ENCODE assay signal across 19 cellular contexts in genomic region chr12:54060975-54061778, GRCh38. TPM values are rescaled to one million over a fixed set of nuclear protein-coding genes. Genes with fewer than 3 reads are reported as not detected.
"Had no signal": no experiment of that assay in that cellular context is flagged by ENCODE, and none has a peak within 500 bp of the region (broad histone marks: within the 10 kb centered on the region; RNA-seq: fewer than 3 reads in every experiment).

No MANE protein-coding gene starts in this region.

- H3K36me3 ChIP-seq: adrenal gland, cardiac muscle cell, esophagus muscularis mucosa, thyroid gland, uterus had no signal

- H3K27me3 ChIP-seq: adrenal gland, uterus had no signal

- H3K4me3 ChIP-seq: adrenal gland, cardiac muscle cell, dorsolateral prefrontal cortex, esophagus muscularis mucosa, mucosa of descending colon, thyroid gland, uterus had no signal

- H3K4me1 Mint-ChIP-seq: activated naive CD4-positive, alpha-beta T cell treated with anti-CD3 and anti-CD28 coated beads, Interleukin-2, amount 10 ng/mL, durations not matched to agents 7 days and 5 days had no signal

- ATAC-seq: left lobe of liver; mucosa of descending colon; naive thymus-derived CD8-positive, alpha-beta T cell had no signal

- DNase-seq: activated CD4-positive, alpha-beta memory T cell treated with anti-CD3 and anti-CD28 coated beads for 36 hours; activated CD4-positive, CD25-positive, alpha-beta regulatory T cell treated with anti-CD3 and anti-CD28 coated beads, Interleukin-2, amount 50 U/mL, for 72 hours; activated naive CD4-positive, alpha-beta T cell treated with anti-CD3 and anti-CD28 coated beads, Interleukin-2, amount 10 ng/mL, durations not matched to agents 7 days and 5 days; activated T-cell treated with anti-CD3 and anti-CD28 coated beads, Interleukin-2, amount 50 U/mL, for 24 hours; adrenal gland; dorsolateral prefrontal cortex; foreskin melanocyte; head of caudate nucleus; mucosa of descending colon; naive thymus-derived CD8-positive, alpha-beta T cell; nucleus accumbens; stimulated activated CD4-positive, alpha-beta T cell treated with anti-CD3 and anti-CD28 coated beads, Interleukin-2, amount 100 ng/mL, for 48 hours; T-helper 1 cell; thyroid gland; uterus had no signal

- H3K27ac Mint-ChIP-seq: activated CD4-positive, alpha-beta memory T cell treated with anti-CD3 and anti-CD28 coated beads for 36 hours; activated naive CD4-positive, alpha-beta T cell treated with anti-CD3 and anti-CD28 coated beads, Interleukin-2, amount 10 ng/mL, durations not matched to agents 7 days and 5 days; activated T-cell treated with anti-CD3 and anti-CD28 coated beads, Interleukin-2, amount 50 U/mL, for 24 hours; naive thymus-derived CD8-positive, alpha-beta T cell; stimulated activated memory B cell treated with anti-CD40 and anti-IgM and Interleukin-4, amounts not matched to agents 10 μg/mL and 1 μg/mL and 100 μg/mL, for 72 hours had no signal

- H3K4me1 ChIP-seq: adrenal gland, thyroid gland, uterus had no signal

- H3K9me3 ChIP-seq: adrenal gland, esophagus muscularis mucosa, mucosa of descending colon, thyroid gland, uterus had no signal

- H3K9me3 Mint-ChIP-seq: activated CD4-positive, alpha-beta memory T cell treated with anti-CD3 and anti-CD28 coated beads for 36 hours; activated naive CD4-positive, alpha-beta T cell treated with anti-CD3 and anti-CD28 coated beads, Interleukin-2, amount 10 ng/mL, durations not matched to agents 7 days and 5 days; activated T-cell treated with anti-CD3 and anti-CD28 coated beads, Interleukin-2, amount 50 U/mL, for 24 hours; naive thymus-derived CD8-positive, alpha-beta T cell; stimulated activated memory B cell treated with anti-CD40 and anti-IgM and Interleukin-4, amounts not matched to agents 10 μg/mL and 1 μg/mL and 100 μg/mL, for 72 hours had no signal

- H3K27ac ChIP-seq: cardiac muscle cell, dorsolateral prefrontal cortex, esophagus muscularis mucosa, thyroid gland, uterus had no signal

- H3K36me3 Mint-ChIP-seq: activated CD4-positive, alpha-beta memory T cell treated with anti-CD3 and anti-CD28 coated beads for 36 hours had no signal

- H3K4me3 Mint-ChIP-seq: activated CD4-positive, alpha-beta memory T cell treated with anti-CD3 and anti-CD28 coated beads for 36 hours; activated naive CD4-positive, alpha-beta T cell treated with anti-CD3 and anti-CD28 coated beads, Interleukin-2, amount 10 ng/mL, durations not matched to agents 7 days and 5 days; activated T-cell treated with anti-CD3 and anti-CD28 coated beads, Interleukin-2, amount 50 U/mL, for 24 hours; naive thymus-derived CD8-positive, alpha-beta T cell; stimulated activated memory B cell treated with anti-CD40 and anti-IgM and Interleukin-4, amounts not matched to agents 10 μg/mL and 1 μg/mL and 100 μg/mL, for 72 hours had no signal

RNA-seq across cellular contexts. Expression of gene HOXC4, which starts 7.5 kb away (rescaled TPM):
- total RNA-seq: cardiac muscle cell had no signal
- polyA plus RNA-seq: cardiac muscle cell had no signal

RNA-seq across cellular contexts. Expression of gene HOXC5, which starts 28.3 kb away (rescaled TPM):
- total RNA-seq: activated CD4-positive, alpha-beta memory T cell treated with anti-CD3 and anti-CD28 coated beads for 36 hours; cardiac muscle cell; dorsolateral prefrontal cortex; left lobe of liver; mucosa of descending colon; naive thymus-derived CD8-positive, alpha-beta T cell had no signal
- polyA plus RNA-seq: cardiac muscle cell; naive thymus-derived CD8-positive, alpha-beta T cell had no signal

RNA-seq across cellular contexts. Expression of gene HOXC6, which starts 32.9 kb away (rescaled TPM):
- total RNA-seq: activated CD4-positive, alpha-beta memory T cell treated with anti-CD3 and anti-CD28 coated beads for 36 hours; cardiac muscle cell; dorsolateral prefrontal cortex; left lobe of liver; naive thymus-derived CD8-positive, alpha-beta T cell; thyroid gland had no signal
- polyA plus RNA-seq: cardiac muscle cell; naive thymus-derived CD8-positive, alpha-beta T cell had no signal

RNA-seq across cellular contexts. Expression of gene HOXC8, which starts 52.4 kb away (rescaled TPM):
- total RNA-seq: activated CD4-positive, alpha-beta memory T cell treated with anti-CD3 and anti-CD28 coated beads for 36 hours; dorsolateral prefrontal cortex; esophagus muscularis mucosa; left lobe of liver; mucosa of descending colon; naive thymus-derived CD8-positive, alpha-beta T cell; thyroid gland had no signal
- polyA plus RNA-seq: cardiac muscle cell; naive thymus-derived CD8-positive, alpha-beta T cell had no signal
